In the genomic region with DNA sequence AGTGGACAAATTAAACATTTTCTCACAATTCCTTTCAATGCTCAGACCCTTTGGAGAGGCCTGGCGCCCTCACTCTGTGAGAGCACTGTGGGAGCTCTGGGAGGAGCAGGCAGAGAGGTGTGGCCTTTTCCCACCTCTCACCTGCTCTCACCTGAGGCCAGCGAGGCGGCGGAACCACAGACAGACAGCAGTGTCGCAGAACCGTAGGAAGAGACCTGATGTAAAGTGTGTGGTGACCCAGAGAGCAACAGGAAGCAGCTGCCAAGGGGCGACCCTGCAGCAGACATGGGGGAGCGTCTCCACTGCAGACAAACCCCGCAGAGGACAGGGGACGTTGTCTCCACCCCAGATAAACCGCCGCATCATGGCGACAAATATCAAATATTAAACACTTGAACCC, we compare ENCODE assay signal across 2 cellular contexts.
TF ChIP-seq lines count a peak whose summit lies in the region.

No MANE protein-coding gene starts in this region.

TF ChIP-seq in HepG2, 621 proteins besides CTCF, POLR2A, EP300 and RAD21:
- no peak for TF ChIP-seq ZNF180 (CRISPR knock-in tag; IDR thresholded peaks at IDR 0.05; ENCODE audit: borderline replicate concordance, low read depth)
- TF ChIP-seq MAZ (IDR thresholded peaks at IDR 0.05; ENCODE audit: borderline replicate concordance, low read depth, low read length): no peak
- TF ChIP-seq MAZ (CRISPR knock-in tag; IDR thresholded peaks at IDR 0.05; ENCODE audit: low read depth): 0 out of 2 replicates have a peak, but pooled peaks have one; percentile 7
TF ChIP-seq in HepG2: peak in this region for 1.

TF ChIP-seq in H1, 55 proteins besides CTCF, POLR2A, EP300 and RAD21:
- no peak for TF ChIP-seq JUND (IDR thresholded peaks at IDR 0.05; ENCODE audit: low read length)
